Comparison of ENCODE assay signal across 8 cellular contexts in genomic region chr7:157339777-157340677, GRCh38. TPM values are rescaled to one million over a fixed set of nuclear protein-coding genes. Genes with fewer than 3 reads are reported as not detected.
DNase-seq lines count a peak whose midpoint lies in the region; ATAC-seq and TF ChIP-seq lines count a peak whose summit lies in the region.

No MANE protein-coding gene starts in this region.

- H3K27me3 Mint-ChIP-seq in T-cell, result no peaks in the 10 kb centered on the region

- H3K4me3 ChIP-seq in GM12864 (ENCODE audit: low read depth, low read length) (peak overlapping the region; percentile 27), KMS-11 (IDR thresholded peaks at IDR 0.05; ENCODE audit: insufficient read depth, low read depth, low read length) (no peak overlapping the region), sigmoid colon (peak overlapping the region in 2 of 4 donors; percentile 4 to 11)

- no peak overlapping the region for H2AFZ ChIP-seq in KMS-11 (ENCODE audit: low read depth)

- H3K9me3 Mint-ChIP-seq in T-cell, result no peaks in the 10 kb centered on the region

- no peaks in the 10 kb centered on the region for H3K9me3 ChIP-seq in sigmoid colon

- TF ChIP-seq EP300 in sigmoid colon (IDR thresholded peaks at IDR 0.05), result no peak

- intact Hi-C loops in left ventricle myocardium superior (cut with micrococcal nuclease), result no loop called here
- intact Hi-C loops in sigmoid colon (cut with DNase I), result loop anchor here (5.0 to 10.0 kb wide), 3 partner anchors 47 to 445 kb away; partner anchors contain the start of genes LMBR1 and UBE3C

- TF ChIP-seq CTCF in GM12864 (IDR thresholded peaks at IDR 0.05; ENCODE audit: low read depth, low read length, missing control alignments), result peak; percentile 78
- peak; percentile 98 for TF ChIP-seq CTCF in KMS-11 (conservative IDR thresholded peaks at IDR 0.05; ENCODE audit: low read depth, low read length)
- TF ChIP-seq CTCF in sigmoid colon (IDR thresholded peaks at IDR 0.05), result peak; percentile 51 to 81 (median 79)

- no peak overlapping the region for H3K4me2 ChIP-seq in KMS-11

- no peak overlapping the region for H3K9ac ChIP-seq in KMS-11

- H3K27ac Mint-ChIP-seq in T-cell, result peak overlapping the region; percentile 0 to 17

- H3K4me1 ChIP-seq in KMS-11 (ENCODE audit: low read depth, poor library complexity, severe bottlenecking) (peaks cover 43% of the 10 kb centered on the region), sigmoid colon (peaks cover 2 to 73% (median 55%) of the 10 kb centered on the region in 4 donors)

- peak overlapping the region; percentile 93 to 95 (median 95) for H3K4me3 Mint-ChIP-seq in T-cell

- CTCF ChIA-PET in T-cell (lab: Charles Lee), result interaction anchor here (0.6 to 2.1 kb wide), 8 partner anchors 8 to 148 kb away, joined by 3 to 9 read pairs (median 3); no protein-coding TSS in a partner anchor

- no peak overlapping the region for H3K27ac ChIP-seq in KMS-11
- H3K27ac ChIP-seq in sigmoid colon, result peak overlapping the region in 2 of 4 donors; percentile 61 to 100

- ATAC-seq in T-cell (replicated peaks in 1 of 4) (no peak), left ventricle myocardium superior (peak; percentile 47)

- peaks cover 14% of the 10 kb centered on the region for H3K36me3 Mint-ChIP-seq in T-cell

- peaks cover 77% of the 10 kb centered on the region for H3K79me2 ChIP-seq in KMS-11 (ENCODE audit: insufficient read depth, low read depth)

- H4K20me1 ChIP-seq in KMS-11 (ENCODE audit: insufficient read depth), result peaks cover 59% of the 10 kb centered on the region

- POLR2A ChIA-PET in T-cell (lab: Charles Lee), result interaction anchor here (0.6 to 0.7 kb wide), 2 partner anchors 39 to 60 kb away, joined by 4 to 18 read pairs; no protein-coding TSS in a partner anchor

- WGBS in sigmoid colon, 2 donors, result 45 to 50% methylated on average over 25 of the region's 25 CpGs

- H3K4me1 Mint-ChIP-seq in T-cell, result peaks cover 60 to 66% (median 64%) of the 10 kb centered on the region in 3 donors

- H3K27me3 ChIP-seq in KMS-11 (ENCODE audit: insufficient read depth, low read depth) (no peaks in the 10 kb centered on the region), sigmoid colon (no peaks in the 10 kb centered on the region)

- peak; percentile 62 for DNase-seq in A172 (ENCODE audit: low spot score)
- peak; percentile 51 for DNase-seq in GM12864 (ENCODE audit: low read depth)
- DNase-seq in T-cell, result peak; percentile 37 to 74 (median 62)
- peak; percentile 28 for DNase-seq in amniotic stem cell (lab: John Stamatoyannopoulos, UW)
- DNase-seq in left ventricle myocardium superior, result peak; percentile 71
- DNase-seq in sigmoid colon, result peak; percentile 77
- DNase-seq in cortex of kidney (lab: John Stamatoyannopoulos, UW), result no peak

- no peaks in the 10 kb centered on the region for H3K36me3 ChIP-seq in KMS-11 (ENCODE audit: insufficient read depth)
- H3K36me3 ChIP-seq in sigmoid colon, result no peaks in the 10 kb centered on the region

- no peak for TF ChIP-seq POLR2A in sigmoid colon (IDR thresholded peaks at IDR 0.05)

RNA-seq across cellular contexts. Expression of gene DNAJB6, which starts 3.2 kb away (rescaled TPM):
- 191 and 201 TPM in 2 replicates for total RNA-seq in A172 (2014; rRNA removed; shearing (Covaris generic))
- 100 to 1,000 TPM in 2 of 5 donors, 10 to 100 TPM in 3; 80.7 to 195 (median 89.1) TPM for total RNA-seq in T-cell
- total RNA-seq in left ventricle myocardium superior, result 193 TPM
- 100 to 1,000 TPM; 120 to 145 (median 129) TPM for total RNA-seq in sigmoid colon
- 10 to 100 TPM; 71.5 to 93.9 (median 93.4) TPM for polyA plus RNA-seq in sigmoid colon
